Comparison of ENCODE assay signal across 8 cellular contexts in the genomic region with DNA sequence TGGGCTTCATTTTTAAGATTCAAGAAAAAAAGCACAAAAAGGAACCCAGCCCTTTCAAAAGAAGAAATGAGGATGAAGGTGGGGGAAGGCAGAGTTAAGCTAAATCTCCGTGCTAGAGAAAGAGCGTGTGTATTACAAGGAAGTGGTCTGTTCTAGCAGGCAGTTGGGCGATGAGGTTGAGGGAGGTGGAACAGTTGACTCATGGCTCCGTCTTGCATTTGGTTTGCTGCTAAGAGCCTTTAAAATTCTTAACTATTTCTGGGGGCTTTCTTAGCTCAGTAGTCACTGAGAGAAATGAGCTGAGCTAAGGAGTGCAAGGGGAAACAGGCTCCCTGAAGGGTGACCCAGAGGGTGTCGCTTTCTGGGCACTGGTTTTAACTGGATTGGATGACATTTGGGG.
DNase-seq lines count a peak whose midpoint lies in the region; ATAC-seq lines count a peak whose summit lies in the region.

No MANE protein-coding gene starts in this region.

- peak; percentile 82 for DNase-seq in ELR (ENCODE audit: low read depth)
- DNase-seq in LHCN-M2 (ENCODE audit: low read depth): peak; percentile 96
- DNase-seq in activated T-cell treated with anti-CD3 and anti-CD28 coated beads for 4 hours: peak; percentile 37
- DNase-seq in kidney tubule cell (ENCODE audit: low spot score): peak; percentile 72
- DNase-seq in stimulated activated CD8-positive, alpha-beta memory T cell treated with anti-CD3 and anti-CD28 coated beads, Interleukin-7, amount 100 ng/mL, for 1 hour (ENCODE audit: low read depth in 2 of 2): peak; percentile 37 to 43
- no peak for DNase-seq in T-helper 9 cell
- no peak for DNase-seq in NCI-H1105 treated with DMSO at 0.1 percent for 48 hours (lab: John Stamatoyannopoulos, UW)

- peak; percentile 73 for ATAC-seq in GM21619 (IDR thresholded peaks at IDR 0.05; ENCODE audit: unreplicated experiment)

Comparison
In these comparisons a context has a peak if more than half of its experiments do, and no peak if none do; other contexts are left out.
1. DNase-seq: peak in ELR (single experiment), LHCN-M2 (single experiment), activated T-cell treated with anti-CD3 and anti-CD28 coated beads for 4 hours (single experiment), kidney tubule cell (single experiment) and stimulated activated CD8-positive, alpha-beta memory T cell treated with anti-CD3 and anti-CD28 coated beads, Interleukin-7, amount 100 ng/mL, for 1 hour (2 of 2); none in T-helper 9 cell (single experiment) and NCI-H1105 treated with DMSO at 0.1 percent for 48 hours (single experiment).